15 cellular contexts compared by ENCODE assay signal in the genomic region with DNA sequence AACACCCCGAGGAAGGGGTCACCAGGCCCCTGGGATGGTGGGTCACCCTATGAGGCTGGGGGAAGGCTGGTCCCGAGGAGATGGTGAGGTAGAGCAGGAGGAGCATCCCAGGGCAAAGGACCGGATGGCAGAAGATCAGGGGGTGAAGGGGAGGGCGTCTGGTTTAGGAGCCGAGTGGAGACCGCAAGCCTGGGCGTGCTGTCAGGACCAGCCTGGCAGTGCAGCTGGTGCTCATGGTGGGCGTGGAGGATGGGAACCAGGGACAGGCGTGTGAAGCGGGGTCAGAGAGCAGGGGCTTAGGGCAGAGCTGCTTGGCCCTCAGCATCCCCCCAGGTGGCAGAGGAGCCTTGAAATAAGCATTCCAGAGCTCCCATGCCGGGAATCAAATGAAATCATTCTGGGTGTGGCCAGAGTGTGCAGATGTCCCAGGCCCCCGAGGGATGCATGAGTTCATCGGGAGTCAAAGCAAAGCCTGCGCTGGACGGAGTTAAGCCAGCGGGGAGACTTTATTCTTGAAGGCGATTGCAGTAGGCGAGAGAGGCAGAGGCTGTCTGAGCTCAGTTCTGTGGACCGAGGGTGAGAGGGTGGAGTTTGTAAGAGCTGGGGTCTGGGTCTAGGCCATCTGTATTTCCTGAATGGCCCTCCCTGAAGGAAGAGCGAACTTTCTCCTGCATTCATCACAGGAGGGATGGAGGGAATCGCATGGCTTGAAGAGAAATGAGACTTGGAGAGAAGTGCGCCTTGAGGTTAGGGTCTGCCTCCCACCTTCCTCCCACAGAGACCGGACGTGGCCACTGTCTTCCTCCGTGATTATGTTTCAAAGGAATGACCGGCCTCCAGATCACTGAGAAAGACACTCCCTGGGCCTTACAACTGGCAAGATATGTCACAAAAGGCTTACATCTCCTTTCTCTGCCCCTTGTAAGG. TPM values are rescaled to one million over a fixed set of nuclear protein-coding genes. Genes with fewer than 3 reads are reported as not detected.
A peak's percentile ranks its signal among the peaks of the same experiment; 100 is the strongest.
DNase-seq lines count a peak whose midpoint lies in the region; FAIRE-seq and TF ChIP-seq lines count a peak whose summit lies in the region.
"Had no signal": no experiment of that assay in that cellular context is flagged by ENCODE, and none has a peak within 500 bp of the region (broad histone marks: within the 10 kb centered on the region; RNA-seq: fewer than 3 reads in every experiment).

No MANE protein-coding gene starts in this region.

- H3K36me3 ChIP-seq in ACC112 (ENCODE audit: insufficient read depth, low read length) (no peaks in the 10 kb centered on the region), MG63 (no peaks in the 10 kb centered on the region), neural progenitor cell (no peaks in the 10 kb centered on the region)
- H3K36me3 ChIP-seq: upper lobe of left lung had no signal

- H3K79me2 ChIP-seq in ACC112 (ENCODE audit: control insufficient read depth, insufficient read depth, low read length, unreplicated experiment) (no peaks in the 10 kb centered on the region), neural progenitor cell (ENCODE audit: low read depth) (no peaks in the 10 kb centered on the region)

- H3K4me2 ChIP-seq in neural progenitor cell, result no peak overlapping the region

- in situ Hi-C loops in ACHN (cut with HindIII; ENCODE audit: low pct_ligation_motif_present, low pct_unique_long_range_greater_than_20kb, low sequenced_read_pairs), result no loop called here

- no peak for TF ChIP-seq CTCF in fibroblast of villous mesenchyme (IDR thresholded peaks at IDR 0.05; ENCODE audit: insufficient read depth, low read depth, low read length)
- TF ChIP-seq CTCF in neural progenitor cell (IDR thresholded peaks at IDR 0.05), result no peak

- peak overlapping the region; percentile 57 for H3K27ac ChIP-seq in ACC112 (ENCODE audit: low read depth, low read length)
- H3K27ac ChIP-seq in neural progenitor cell, result no peak overlapping the region
- H3K27ac ChIP-seq: upper lobe of left lung had no signal

- H3K9me3 ChIP-seq in MG63, result no peaks in the 10 kb centered on the region
- no peaks in the 10 kb centered on the region for H3K9me3 ChIP-seq in neural progenitor cell (ENCODE audit: low read depth)
- H3K9me3 ChIP-seq: upper lobe of left lung had no signal

- no peaks in the 10 kb centered on the region for H3K27me3 ChIP-seq in ACC112 (ENCODE audit: insufficient read depth, low read length)
- no peaks in the 10 kb centered on the region for H3K27me3 ChIP-seq in MG63
- H3K27me3 ChIP-seq in neural progenitor cell, result no peaks in the 10 kb centered on the region
- H3K27me3 ChIP-seq: upper lobe of left lung had no signal

- H3K4me1 Mint-ChIP-seq in neural progenitor cell, result peaks cover 46% of the 10 kb centered on the region

- H3K4me3 Mint-ChIP-seq in neural progenitor cell, result no peak overlapping the region

- peaks cover 13% of the 10 kb centered on the region for H3K27me3 Mint-ChIP-seq in neural progenitor cell (ENCODE audit: insufficient read depth, low read depth)

- H2AFZ ChIP-seq in ACC112 (ENCODE audit: low read length, unreplicated experiment) (peak overlapping the region; percentile 60), neural progenitor cell (replicated peaks) (no peak overlapping the region)

- no peaks in the 10 kb centered on the region for H4K20me1 ChIP-seq in neural progenitor cell (ENCODE audit: low read depth)

- DNase-seq in MG63 (peak; percentile 83), fibroblast of villous mesenchyme (ENCODE audit: low read depth) (peak; percentile 52), neural progenitor cell (ENCODE audit: low spot score) (no peak), GM19239 (ENCODE audit: insufficient read length, low spot score) (no peak), DMS79 treated with DMSO at 0.1 percent for 48 hours (lab: John Stamatoyannopoulos, UW) (no peak), ACHN (no peak)
- no peak for DNase-seq in stimulated activated CD4-positive, alpha-beta T cell treated with anti-CD3 and anti-CD28 coated beads, Interleukin-1b, Interleukin-23, amount 100 ng/mL, for 48 hours
- DNase-seq: activated CD4-positive, alpha-beta T cell treated with anti-CD3 and anti-CD28 coated beads, Interleukin-2, amount 50 U/mL, for 48 hours; activated gamma-delta T cell; caudate nucleus; NCI-H1092; NCI-H510A treated with DMSO at 0.1 percent for 48 hours; small intestine had no signal

- FAIRE-seq in GM19239 (lab: Jason Lieb, UNC), result no peak
- FAIRE-seq: small intestine had no signal

- H3F3A ChIP-seq in neural progenitor cell (ENCODE audit: low read depth), result no peaks in the 10 kb centered on the region

- H3K4me1 ChIP-seq in ACC112 (ENCODE audit: control insufficient read depth, insufficient read depth, low read length, unreplicated experiment), result peaks cover 18% of the 10 kb centered on the region
- peaks cover 19% of the 10 kb centered on the region for H3K4me1 ChIP-seq in neural progenitor cell
- H3K4me1 ChIP-seq: upper lobe of left lung had no signal

- peak overlapping the region; percentile 46 for H3K27ac Mint-ChIP-seq in neural progenitor cell

- peaks cover 1% of the 10 kb centered on the region for H3K36me3 Mint-ChIP-seq in neural progenitor cell

- no peaks in the 10 kb centered on the region for H3K9me3 Mint-ChIP-seq in neural progenitor cell

- H3K4me3 ChIP-seq in ACC112 (ENCODE audit: low read depth, low read length), result peak overlapping the region; percentile 45; the same call in 1 of the 2 replicates
- no peak overlapping the region for H3K4me3 ChIP-seq in MG63
- no peak overlapping the region for H3K4me3 ChIP-seq in fibroblast of villous mesenchyme (ENCODE audit: low read depth, low read length)
- H3K4me3 ChIP-seq in neural progenitor cell, result no peak overlapping the region
- H3K4me3 ChIP-seq: upper lobe of left lung had no signal

- no peak overlapping the region for H3K9ac ChIP-seq in neural progenitor cell

RNA-seq across cellular contexts. Expression of a gene that starts 33.2 kb away (rescaled TPM):
- total RNA-seq in MG63 (2014; rRNA removed; shearing (Covaris generic); ENCODE audit: low replicate concordance), result not detected in 2 replicates
- total RNA-seq in fibroblast of villous mesenchyme, result 3.9 and 5.2 TPM in 2 replicates
- 0.64 and 2.1 TPM in 2 replicates for total RNA-seq in neural progenitor cell (ENCODE audit: low replicate concordance)

Comparison
In these comparisons a context has a peak if more than half of its experiments do, and no peak if none do; other contexts are left out.
1. DNase-seq: peak in MG63 (single experiment) and fibroblast of villous mesenchyme (single experiment); none in neural progenitor cell (single experiment), stimulated activated CD4-positive, alpha-beta T cell treated with anti-CD3 and anti-CD28 coated beads, Interleukin-1b, Interleukin-23, amount 100 ng/mL, for 48 hours (single experiment), GM19239 (single experiment), DMS79 treated with DMSO at 0.1 percent for 48 hours (single experiment) and ACHN (single experiment).